In genomic region chr17:16909472-16909871, GRCh38 we compare ENCODE assay signal across 23 cellular contexts.
DNase-seq lines count a peak whose midpoint lies in the region; ATAC-seq and TF ChIP-seq lines count a peak whose summit lies in the region.
"Had no signal": no experiment of that assay in that cellular context is flagged by ENCODE, and none has a peak within 500 bp of the region (broad histone marks: within the 10 kb centered on the region; RNA-seq: fewer than 3 reads in every experiment).

No MANE protein-coding gene starts in this region.

- peaks cover 7% of the 10 kb centered on the region for H3K79me1 ChIP-seq in trophoblast cell (ENCODE audit: low read length)

- TF ChIP-seq CTCF in WTC11 (IDR thresholded peaks at IDR 0.05) (no peak), hepatocyte (IDR thresholded peaks at IDR 0.05; ENCODE audit: poor library complexity) (no peak)

- H3K23ac ChIP-seq in trophoblast cell (ENCODE audit: low read length): no peak overlapping the region

- no peak overlapping the region for H4K12ac ChIP-seq in trophoblast cell (ENCODE audit: low read depth, low read length)

- H3K27ac Mint-ChIP-seq in WTC11: no peak overlapping the region
- H3K27ac Mint-ChIP-seq: B cell; CD8-positive, alpha-beta T cell had no signal

- no peak overlapping the region for H3K14ac ChIP-seq in trophoblast cell (ENCODE audit: low read length)

- H3K27me3 ChIP-seq in trophoblast cell (ENCODE audit: insufficient read depth, low read length) (no peaks in the 10 kb centered on the region), hepatocyte (no peaks in the 10 kb centered on the region)

- ATAC-seq in WTC11: peak; percentile 32
- ATAC-seq: CD8-positive, alpha-beta T cell had no signal

- no peaks in the 10 kb centered on the region for H3K9me3 Mint-ChIP-seq in WTC11
- H3K9me3 Mint-ChIP-seq: CD8-positive, alpha-beta T cell had no signal

- 59 to 60% methylated on average over 5 of the region's 5 CpGs for WGBS in mesodermal cell (ENCODE audit: insufficient coverage in 2 of 2), 2 experiments
- WGBS in trophoblast cell (ENCODE audit: extremely low coverage, insufficient coverage, insufficient read length): no CpG with 5 or more reads among the region's 5 CpGs
- WGBS in hepatocyte (ENCODE audit: low lambda C conversion rate, missing lambda C conversion rate): 66% methylated on average over 5 of the region's 5 CpGs

- H2AFZ ChIP-seq in trophoblast cell (ENCODE audit: insufficient read depth, low read length, poor library complexity) (no peak overlapping the region), hepatocyte (no peak overlapping the region)
- H2AFZ ChIP-seq: GM23248, PC-9 had no signal

- H2BK120ac ChIP-seq in trophoblast cell (ENCODE audit: insufficient read depth, low read length, poor library complexity): no peak overlapping the region

- CTCF ChIA-PET in WTC11 (lab: Charles Lee): no interaction called here

- no peaks in the 10 kb centered on the region for H3K9me3 ChIP-seq in mesodermal cell (ENCODE audit: control insufficient read depth, low read length)
- H3K9me3 ChIP-seq in trophoblast cell (ENCODE audit: insufficient read depth, low read depth, low read length): no peaks in the 10 kb centered on the region
- no peaks in the 10 kb centered on the region for H3K9me3 ChIP-seq in hepatocyte (ENCODE audit: low read depth)

- H3K36me3 ChIP-seq in mesodermal cell (ENCODE audit: control insufficient read depth, insufficient read depth, low read length) (no peaks in the 10 kb centered on the region), trophoblast cell (ENCODE audit: control insufficient read depth in 1 of 2, insufficient read depth in 2 of 2, low read length in 2 of 2) (no peaks in the 10 kb centered on the region), hepatocyte (replicated peaks; ENCODE audit: insufficient read depth, low read depth) (no peaks in the 10 kb centered on the region)

- peaks cover 12% of the 10 kb centered on the region for H3K4me1 Mint-ChIP-seq in WTC11

- H3K4me1 ChIP-seq in mesodermal cell (ENCODE audit: control insufficient read depth, insufficient read depth, low read length, poor library complexity, severe bottlenecking) (peaks cover 17% of the 10 kb centered on the region), trophoblast cell (ENCODE audit: control insufficient read depth in 1 of 2, insufficient read depth in 2 of 2, low read length in 2 of 2) (peaks cover 2 to 10% of the 10 kb centered on the region in 2 experiments), hepatocyte (ENCODE audit: insufficient read depth) (no peaks in the 10 kb centered on the region)

- H3K9ac ChIP-seq in trophoblast cell (ENCODE audit: low read length): no peak overlapping the region
- H3K9ac ChIP-seq: GM23248, KMS-11 had no signal

- H3K4me2 ChIP-seq in trophoblast cell (ENCODE audit: low read length) (no peak overlapping the region), hepatocyte (no peak overlapping the region)
- H3K4me2 ChIP-seq: KMS-11, PC-9 had no signal

- no peak overlapping the region for H2BK5ac ChIP-seq in trophoblast cell (ENCODE audit: low read depth, low read length, poor library complexity)

- POLR2A ChIA-PET in WTC11 (lab: Charles Lee): no interaction called here

- no peaks in the 10 kb centered on the region for H3K27me3 Mint-ChIP-seq in WTC11 (ENCODE audit: low read depth)

- no peaks in the 10 kb centered on the region for H4K20me1 ChIP-seq in hepatocyte (ENCODE audit: insufficient read depth, poor library complexity, severe bottlenecking)

- H3K4ac ChIP-seq in trophoblast cell (ENCODE audit: low read depth, low read length): no peak overlapping the region

- H2BK12ac ChIP-seq in trophoblast cell (ENCODE audit: low read length): peak overlapping the region; percentile 26

- H3K4me3 Mint-ChIP-seq in WTC11: no peak overlapping the region
- H3K4me3 Mint-ChIP-seq: B cell; CD8-positive, alpha-beta T cell had no signal

- H3K36me3 Mint-ChIP-seq in WTC11: no peaks in the 10 kb centered on the region
- H3K36me3 Mint-ChIP-seq: CD8-positive, alpha-beta T cell had no signal

- H3K9me2 ChIP-seq in hepatocyte (replicated peaks; ENCODE audit: insufficient read depth): no peaks in the 10 kb centered on the region

- H4K8ac ChIP-seq in trophoblast cell (ENCODE audit: low read depth, low read length): no peak overlapping the region

- no peak overlapping the region for H3K18ac ChIP-seq in trophoblast cell (ENCODE audit: low read length)

- DNase-seq in activated CD4-positive, alpha-beta T cell treated with anti-CD3 and anti-CD28 coated beads for 1 hour: peak; percentile 3
- no peak for DNase-seq in activated CD4-positive, alpha-beta T cell treated with anti-CD3 and anti-CD28 coated beads, Interleukin-2, amount 50 U/mL, for 1 hour
- DNase-seq in WTC11 (ENCODE audit: low spot score) (no peak), trophoblast cell (no peak), hepatocyte (ENCODE audit: low spot score) (no peak), HuH-7 (ENCODE audit: low spot score) (no peak)
- no peak for DNase-seq in activated CD4-positive, alpha-beta T cell treated with anti-CD3 and anti-CD28 coated beads, Interleukin-2, amount 50 U/mL, for 48 hours
- DNase-seq: Calu3; CD8-positive, alpha-beta T cell; EL; GM23248; MV-4-11; NCI-H1694 treated with DMSO at 0.1 percent for 48 hours; NCI-H2107; NCI-H524; NCI-H82; PC-9; SIG-M5 had no signal

- H4K91ac ChIP-seq in trophoblast cell (ENCODE audit: low read depth, low read length): no peak overlapping the region

- H2AK5ac ChIP-seq in trophoblast cell (ENCODE audit: low read length): no peak overlapping the region

- H3K27ac ChIP-seq in mesodermal cell (ENCODE audit: low read depth, low read length, severe bottlenecking) (peak overlapping the region; percentile 69), trophoblast cell (ENCODE audit: low read depth, low read length) (no peak overlapping the region), hepatocyte (no peak overlapping the region)
- H3K27ac ChIP-seq: 22Rv1, GM23248, KMS-11, PC-9, RWPE1 had no signal

- no peak overlapping the region for H3K4me3 ChIP-seq in mesodermal cell (ENCODE audit: extremely low read depth, insufficient read depth, low read length, poor library complexity, severe bottlenecking)
- H3K4me3 ChIP-seq in trophoblast cell (ENCODE audit: low read depth, low read length): no peak overlapping the region
- no peak overlapping the region for H3K4me3 ChIP-seq in hepatocyte
- H3K4me3 ChIP-seq: GM23248, PC-9 had no signal

- H3K79me2 ChIP-seq in trophoblast cell (ENCODE audit: control insufficient read depth, insufficient read depth, low read length, poor library complexity): no peaks in the 10 kb centered on the region
- H3K79me2 ChIP-seq in hepatocyte: no peaks in the 10 kb centered on the region

TF ChIP-seq in WTC11, 78 proteins besides CTCF, POLR2A, EP300 and RAD21 (continues in another document):
- no peak for TF ChIP-seq USF2 (CRISPR knock-in tag; IDR thresholded peaks at IDR 0.05)
- TF ChIP-seq JUN (CRISPR knock-in tag; IDR thresholded peaks at IDR 0.05): no peak
- no peak for TF ChIP-seq PREB (CRISPR knock-in tag; IDR thresholded peaks at IDR 0.05; ENCODE audit: borderline replicate concordance)
- TF ChIP-seq RORB (CRISPR knock-in tag; IDR thresholded peaks at IDR 0.05): no peak
- no peak for TF ChIP-seq KAT7 (CRISPR knock-in tag; IDR thresholded peaks at IDR 0.05; ENCODE audit: borderline replicate concordance)
- TF ChIP-seq ZNF423 (CRISPR knock-in tag; IDR thresholded peaks at IDR 0.05): no peak
- TF ChIP-seq AFF4 (CRISPR knock-in tag; IDR thresholded peaks at IDR 0.05; ENCODE audit: borderline replicate concordance): no peak
